Comparison of ENCODE assay signal across 11 cellular contexts in genomic region chr10:103695584-103696005, GRCh38.
A peak's percentile ranks its signal among the peaks of the same experiment; 100 is the strongest.
DNase-seq lines count a peak whose midpoint lies in the region; ATAC-seq and TF ChIP-seq lines count a peak whose summit lies in the region.
"Had no signal": no experiment of that assay in that cellular context is flagged by ENCODE, and none has a peak within 500 bp of the region (broad histone marks: within the 10 kb centered on the region; RNA-seq: fewer than 3 reads in every experiment).

No MANE protein-coding gene starts in this region.

- no peaks in the 10 kb centered on the region for H3K27me3 Mint-ChIP-seq in T-helper 17 cell

- POLR2A ChIA-PET in RWPE1 (lab: Yijun Ruan, JAX; ENCODE audit: low non-redundant PET): no interaction called here

- H3K27ac ChIP-seq in RWPE1: peak overlapping the region; percentile 84

- H3K36me3 ChIP-seq in GM06990 (ENCODE audit: control insufficient read depth, insufficient read depth, low read length): no peaks in the 10 kb centered on the region

- H3K9me3 ChIP-seq in T-helper 17 cell (ENCODE audit: control insufficient read depth, low read length, poor library complexity, severe bottlenecking): no peaks in the 10 kb centered on the region

- no peak overlapping the region for H3K27ac Mint-ChIP-seq in T-helper 17 cell

- H3K4me3 ChIP-seq in GM06990 (replicated peaks; ENCODE audit: low read depth, low read length) (no peak overlapping the region), fibroblast of the aortic adventitia (ENCODE audit: low read depth, low read length) (no peak overlapping the region), skeletal muscle cell (ENCODE audit: low read depth, low read length) (no peak overlapping the region)

- no peak overlapping the region for H3K4me3 Mint-ChIP-seq in T-helper 17 cell

- no peaks in the 10 kb centered on the region for H3K27me3 ChIP-seq in GM06990 (replicated peaks; ENCODE audit: control insufficient read depth, insufficient read depth, low read length)

- TF ChIP-seq CTCF in GM06990 (IDR thresholded peaks at IDR 0.05; ENCODE audit: insufficient read depth, low read length, poor library complexity, severe bottlenecking) (no peak), RWPE1 (conservative IDR thresholded peaks at IDR 0.05; ENCODE audit: low read depth) (no peak), fibroblast of the aortic adventitia (IDR thresholded peaks at IDR 0.05; ENCODE audit: insufficient read depth, low read length) (no peak)

- CTCF ChIA-PET in RWPE1 (lab: Yijun Ruan, JAX): interaction anchor here (0.6 to 1.9 kb wide), 2 partner anchors 9 to 86 kb away, joined by 3 to 13 read pairs; no protein-coding TSS in a partner anchor

- no peaks in the 10 kb centered on the region for H3K36me3 Mint-ChIP-seq in T-helper 17 cell (ENCODE audit: low read depth)

- no peak for ATAC-seq in HG02678 (IDR thresholded peaks at IDR 0.05; ENCODE audit: unreplicated experiment)
- ATAC-seq in T-helper 17 cell: no peak

- DNase-seq in GM06990 (ENCODE audit: extremely low read depth, insufficient read length) (peak; percentile 59), RWPE1 (ENCODE audit: low spot score) (no peak), fibroblast of the aortic adventitia (ENCODE audit: low read depth) (peak; percentile 92), skeletal muscle cell (ENCODE audit: low read depth) (peak; percentile 48), NCI-H2107 treated with DMSO at 0.1 percent for 48 hours (lab: John Stamatoyannopoulos, UW; ENCODE audit: unreplicated experiment) (no peak), foreskin melanocyte (no peak), T-helper 17 cell (no peak)
- DNase-seq: Calu3, NCI-H1417 treated with DMSO at 0.1 percent for 48 hours, PC-3 had no signal

- H3K4me1 Mint-ChIP-seq in T-helper 17 cell: peaks cover 34% of the 10 kb centered on the region

Comparison
In these comparisons a context has a peak if more than half of its experiments do, and no peak if none do; other contexts are left out.
1. DNase-seq: peak in GM06990 (single experiment), fibroblast of the aortic adventitia (single experiment) and skeletal muscle cell (single experiment); none in RWPE1 (single experiment), NCI-H2107 treated with DMSO at 0.1 percent for 48 hours (single experiment), foreskin melanocyte (single experiment) and T-helper 17 cell (0 of 3).